ENCODE assay signal across 2 cellular contexts in genomic region chr7:12351843-12352242, GRCh38.
TF ChIP-seq lines count a peak whose summit lies in the region.

No MANE protein-coding gene starts in this region.

TF ChIP-seq in GM23338, 12 proteins besides CTCF, POLR2A, EP300 and RAD21:
- TF ChIP-seq ETS1 (IDR thresholded peaks at IDR 0.05), result no peak
- no peak for TF ChIP-seq EZH2 (IDR thresholded peaks at IDR 0.05; ENCODE audit: low read depth, unreplicated experiment)
- TF ChIP-seq POLR2AphosphoS5 (IDR thresholded peaks at IDR 0.05; ENCODE audit: low read depth), result no peak
- TF ChIP-seq CREB1 (CRISPR knock-in tag; IDR thresholded peaks at IDR 0.05; ENCODE audit: low read depth), result no peak
- no peak for TF ChIP-seq NANOG (IDR thresholded peaks at IDR 0.05; ENCODE audit: borderline replicate concordance)
- no peak for TF ChIP-seq ZNF331 (CRISPR knock-in tag; IDR thresholded peaks at IDR 0.05; ENCODE audit: low read depth)
- no peak for TF ChIP-seq JUNB (IDR thresholded peaks at IDR 0.05; ENCODE audit: unreplicated experiment)
- TF ChIP-seq ZNF114 (CRISPR knock-in tag; IDR thresholded peaks at IDR 0.05), result no peak
TF ChIP-seq in GM23338: peak in this region for 0.

TF ChIP-seq in K562, 482 proteins besides CTCF, POLR2A, EP300 and RAD21 (continued from another document and continues in another):
- no peak for TF ChIP-seq REST (CRISPR knock-in tag; IDR thresholded peaks at IDR 0.05; ENCODE audit: low read depth)
- no peak for TF ChIP-seq RAD51 (IDR thresholded peaks at IDR 0.05; ENCODE audit: borderline replicate concordance, low read depth)
- no peak for TF ChIP-seq SMAD3 (CRISPR knock-in tag; conservative IDR thresholded peaks at IDR 0.05)
- no peak for TF ChIP-seq CC2D1A (IDR thresholded peaks at IDR 0.05)
- no peak for TF ChIP-seq MCM7 (IDR thresholded peaks at IDR 0.05)
- no peak for TF ChIP-seq SMC3 (conservative IDR thresholded peaks at IDR 0.05; ENCODE audit: insufficient read depth, low read depth, low read length)
- TF ChIP-seq ZNF311 (CRISPR knock-in tag; IDR thresholded peaks at IDR 0.05), result no peak
- TF ChIP-seq PHB2 (IDR thresholded peaks at IDR 0.05; ENCODE audit: low read depth), result no peak
- TF ChIP-seq CBFA2T2 (conservative IDR thresholded peaks at IDR 0.05), result peak; percentile 48
- no peak for TF ChIP-seq ID3 (CRISPR knock-in tag; IDR thresholded peaks at IDR 0.05)
- no peak for TF ChIP-seq ID3 (tag; IDR thresholded peaks at IDR 0.05)
- TF ChIP-seq PKNOX1 (IDR thresholded peaks at IDR 0.05), result no peak
- TF ChIP-seq ATF7 (IDR thresholded peaks at IDR 0.05), result no peak
- TF ChIP-seq BCLAF1 (IDR thresholded peaks at IDR 0.05; ENCODE audit: borderline replicate concordance in 1 of 2, control insufficient read depth in 1 of 2, low read depth in 2 of 2, low read length in 1 of 2), result no peak
- no peak for TF ChIP-seq ZBTB49 (CRISPR knock-in tag; IDR thresholded peaks at IDR 0.05; ENCODE audit: borderline replicate concordance)
- TF ChIP-seq DPF2 (IDR thresholded peaks at IDR 0.05), result 0 out of 2 replicates have a peak, but pooled peaks have one; percentile 24
- no peak for TF ChIP-seq ELF4 (CRISPR knock-in tag; IDR thresholded peaks at IDR 0.05)
- no peak for TF ChIP-seq VEZF1 (CRISPR knock-in tag; IDR thresholded peaks at IDR 0.05)
- no peak for TF ChIP-seq SMAD4 (CRISPR knock-in tag; conservative IDR thresholded peaks at IDR 0.05)
- no peak for TF ChIP-seq FOXK2 (conservative IDR thresholded peaks at IDR 0.05 in 1 of 2, IDR thresholded peaks at IDR 0.05 in 1 of 2; ENCODE audit: low read depth in 2 of 2)
- TF ChIP-seq RUNX1 (IDR thresholded peaks at IDR 0.05; ENCODE audit: low read depth), result no peak
- TF ChIP-seq ZNF165 (CRISPR knock-in tag; IDR thresholded peaks at IDR 0.05; ENCODE audit: borderline replicate concordance), result no peak
- peak; percentile 55 for TF ChIP-seq POLR2AphosphoS5 (IDR thresholded peaks at IDR 0.05; ENCODE audit: control insufficient read depth, insufficient read depth, low read depth, low read length)
- TF ChIP-seq TEAD4 (IDR thresholded peaks at IDR 0.05; ENCODE audit: low read length), result peak; percentile 80
- no peak for TF ChIP-seq TEAD4 (CRISPR knock-in tag; IDR thresholded peaks at IDR 0.05; ENCODE audit: borderline replicate concordance)
- no peak for TF ChIP-seq E2F1 (CRISPR knock-in tag; IDR thresholded peaks at IDR 0.05)
- no peak for TF ChIP-seq DLX4 (CRISPR knock-in tag; IDR thresholded peaks at IDR 0.05)
- TF ChIP-seq NKRF (IDR thresholded peaks at IDR 0.05; ENCODE audit: borderline replicate concordance), result no peak
- TF ChIP-seq ARID1B (IDR thresholded peaks at IDR 0.05), result peak; percentile 69
- TF ChIP-seq ARID2 (IDR thresholded peaks at IDR 0.05), result no peak
- TF ChIP-seq ARNT (IDR thresholded peaks at IDR 0.05), result no peak
- 0 out of 2 replicates have a peak, but pooled peaks have one; percentile 9 for TF ChIP-seq JUND (IDR thresholded peaks at IDR 0.05; ENCODE audit: borderline replicate concordance, low read depth, low read length)
- no peak for TF ChIP-seq JUND (tag; IDR thresholded peaks at IDR 0.05; ENCODE audit: borderline replicate concordance, low read depth, low read length)
- no peak for TF ChIP-seq ZBTB9 (CRISPR knock-in tag; IDR thresholded peaks at IDR 0.05)
- TF ChIP-seq LCOR (CRISPR knock-in tag; IDR thresholded peaks at IDR 0.05), result no peak
- TF ChIP-seq STAT5A (IDR thresholded peaks at IDR 0.05; ENCODE audit: borderline replicate concordance, low read length), result peak; percentile 37; the same call in 1 of the 2 replicates
- no peak for TF ChIP-seq TCF15 (CRISPR knock-in tag; IDR thresholded peaks at IDR 0.05)
- TF ChIP-seq GATAD2A (IDR thresholded peaks at IDR 0.05), result no peak
- no peak for TF ChIP-seq HCFC1 (IDR thresholded peaks at IDR 0.05; ENCODE audit: low read depth, low read length)
- no peak for TF ChIP-seq HNRNPL (IDR thresholded peaks at IDR 0.05; ENCODE audit: low read depth, low read length)
- no peak for TF ChIP-seq ZEB2 (IDR thresholded peaks at IDR 0.05)
- no peak for TF ChIP-seq C11orf30 (IDR thresholded peaks at IDR 0.05; ENCODE audit: low read depth)
- no peak for TF ChIP-seq KLF6 (CRISPR knock-in tag; IDR thresholded peaks at IDR 0.05; ENCODE audit: borderline replicate concordance)
